ENCODE assay signal across 13 cellular contexts in genomic region chr11:22677153-22677890, GRCh38. TPM values are rescaled to one million over a fixed set of nuclear protein-coding genes. Genes with fewer than 3 reads are reported as not detected.
DNase-seq lines count a peak whose midpoint lies in the region; ATAC-seq and TF ChIP-seq lines count a peak whose summit lies in the region.
"Had no signal": no experiment of that assay in that cellular context is flagged by ENCODE, and none has a peak within 500 bp of the region (broad histone marks: within the 10 kb centered on the region; RNA-seq: fewer than 3 reads in every experiment).

No MANE protein-coding gene starts in this region.

- DNase-seq in NB4 (ENCODE audit: low read depth), result peak; percentile 4
- DNase-seq in hepatocyte (ENCODE audit: low spot score), result no peak
- DNase-seq in cerebellum (ENCODE audit: low spot score), result no peak
- DNase-seq in endodermal cell, result no peak
- DNase-seq in NCI-H1694 (lab: John Stamatoyannopoulos, UW), result no peak
- no peak for DNase-seq in hepatic stellate cell (ENCODE audit: low spot score)
- DNase-seq: activated CD4-positive, alpha-beta T cell treated with anti-CD3 and anti-CD28 coated beads for 1 hour; cortex of kidney; T-cell had no signal

- no peaks in the 10 kb centered on the region for H3K27me3 Mint-ChIP-seq in endodermal cell (ENCODE audit: insufficient read depth)

- H3K4me3 ChIP-seq in NB4 (ENCODE audit: low read depth, low read length) (no peak overlapping the region), hepatocyte (no peak overlapping the region), endodermal cell (ENCODE audit: low read length) (no peak overlapping the region)

- H3K27me3 ChIP-seq in hepatocyte, result no peaks in the 10 kb centered on the region
- no peaks in the 10 kb centered on the region for H3K27me3 ChIP-seq in endodermal cell (ENCODE audit: control insufficient read depth, insufficient read depth, low read length, poor library complexity, severe bottlenecking)

- H3K9me3 ChIP-seq in hepatocyte (ENCODE audit: low read depth), result no peaks in the 10 kb centered on the region
- no peaks in the 10 kb centered on the region for H3K9me3 ChIP-seq in endodermal cell (ENCODE audit: control insufficient read depth, low read length)

- no peak overlapping the region for H3K27ac Mint-ChIP-seq in endodermal cell
- H3K27ac Mint-ChIP-seq: B cell; stimulated activated naive CD8-positive, alpha-beta T cell treated with anti-CD3 and anti-CD28 coated beads, Interleukin-15, Interleukin-2, amounts not matched to agents 100 ng/mL and 50 ng/mL, for 24 hours; T-cell had no signal

- H3K4me1 Mint-ChIP-seq in endodermal cell, result peaks cover 7% of the 10 kb centered on the region
- H3K4me1 Mint-ChIP-seq: B cell, T-cell had no signal

- H3K27ac ChIP-seq in hepatocyte (peak overlapping the region; percentile 11), endodermal cell (ENCODE audit: low read depth, low read length) (no peak overlapping the region)

- H3K36me3 Mint-ChIP-seq in endodermal cell (ENCODE audit: low read depth), result no peaks in the 10 kb centered on the region
- H3K36me3 Mint-ChIP-seq: T-cell had no signal

- H4K20me1 ChIP-seq in hepatocyte (ENCODE audit: insufficient read depth, poor library complexity, severe bottlenecking), result no peaks in the 10 kb centered on the region

- no peak for TF ChIP-seq POLR2A in GM18505 (IDR thresholded peaks at IDR 0.05; ENCODE audit: borderline replicate concordance, extremely low read depth, insufficient read depth, insufficient read length)
- TF ChIP-seq POLR2A in NB4 (IDR thresholded peaks at IDR 0.05; ENCODE audit: extremely low read depth, insufficient read length), result no peak

- no peak for TF ChIP-seq CTCF in NB4 (IDR thresholded peaks at IDR 0.05; ENCODE audit: low read depth, low read length)
- TF ChIP-seq CTCF in hepatocyte (IDR thresholded peaks at IDR 0.05; ENCODE audit: poor library complexity), result no peak
- TF ChIP-seq CTCF in endodermal cell (conservative IDR thresholded peaks at IDR 0.05), result no peak

- H3K9me3 Mint-ChIP-seq in endodermal cell, result no peaks in the 10 kb centered on the region
- H3K9me3 Mint-ChIP-seq: stimulated activated naive CD8-positive, alpha-beta T cell treated with anti-CD3 and anti-CD28 coated beads, Interleukin-15, Interleukin-2, amounts not matched to agents 100 ng/mL and 50 ng/mL, for 24 hours; T-cell had no signal

- H2AFZ ChIP-seq in hepatocyte, result no peak overlapping the region

- no peaks in the 10 kb centered on the region for H3K9me2 ChIP-seq in hepatocyte (replicated peaks; ENCODE audit: insufficient read depth)

- 74% methylated on average over 4 of the region's 4 CpGs for WGBS in hepatocyte (ENCODE audit: low lambda C conversion rate, missing lambda C conversion rate)
- WGBS in endodermal cell (ENCODE audit: insufficient coverage in 1 of 2, insufficient read length in 1 of 2), 2 experiments, result 97% methylated on average over 4 of the region's 4 CpGs

- H3K9ac ChIP-seq in endodermal cell (ENCODE audit: extremely low read depth, low read length, poor library complexity, severe bottlenecking), result no peak overlapping the region

- no peak overlapping the region for H3K4me3 Mint-ChIP-seq in endodermal cell
- H3K4me3 Mint-ChIP-seq: B cell; stimulated activated naive CD8-positive, alpha-beta T cell treated with anti-CD3 and anti-CD28 coated beads, Interleukin-15, Interleukin-2, amounts not matched to agents 100 ng/mL and 50 ng/mL, for 24 hours; T-cell had no signal

- H3K36me3 ChIP-seq in hepatocyte (replicated peaks; ENCODE audit: insufficient read depth, low read depth) (no peaks in the 10 kb centered on the region), endodermal cell (ENCODE audit: control insufficient read depth, insufficient read depth, low read length) (no peaks in the 10 kb centered on the region)

- no peak overlapping the region for H3K4me2 ChIP-seq in hepatocyte

- H3K79me2 ChIP-seq in hepatocyte, result no peaks in the 10 kb centered on the region

- H3K4me1 ChIP-seq in hepatocyte (ENCODE audit: insufficient read depth) (peaks cover 13% of the 10 kb centered on the region), endodermal cell (ENCODE audit: control insufficient read depth, insufficient read depth, low read length) (no peaks in the 10 kb centered on the region)

- peak; percentile 40 for ATAC-seq in GM18505 (IDR thresholded peaks at IDR 0.05; ENCODE audit: unreplicated experiment)
- peak; percentile 41 for ATAC-seq in GM21717 (IDR thresholded peaks at IDR 0.05; ENCODE audit: unreplicated experiment)
- ATAC-seq: T-cell had no signal

RNA-seq across cellular contexts. Expression of gene GAS2, which starts 10.9 kb away (rescaled TPM):
- total RNA-seq in hepatocyte, result 35.2 and 37.0 TPM in 2 replicates
- polyA plus RNA-seq in hepatocyte, result 10.4 and 13.3 TPM in 2 replicates
- 8.3 TPM for total RNA-seq in cerebellum
- total RNA-seq in endodermal cell, result 1 to 10 TPM; 3.0 to 4.1 TPM
- polyA plus RNA-seq in endodermal cell (2013, experiment 1 of 2), result 5.6 TPM
- 4.8 TPM for polyA plus RNA-seq in endodermal cell (2013, experiment 2 of 2)

RNA-seq across cellular contexts. Expression of gene FANCF, which starts 51.7 kb away (rescaled TPM):
- total RNA-seq in hepatocyte (14.9 and 16.4 TPM in 2 replicates), cerebellum (19.7 TPM), endodermal cell (10 to 100 TPM; 19.7 to 28.7 TPM)
- 9.9 and 10.8 TPM in 2 replicates for polyA plus RNA-seq in hepatocyte
- 19.7 TPM for polyA plus RNA-seq in endodermal cell (2013, experiment 1 of 2)
- polyA plus RNA-seq in endodermal cell (2013, experiment 2 of 2), result 17.6 TPM
